ENCODE assay signal across 1 cellular context in genomic region chr13:77979721-77980377, GRCh38.
TF ChIP-seq lines count a peak whose summit lies in the region.

No MANE protein-coding gene starts in this region.

TF ChIP-seq in GM23338, 12 proteins besides CTCF, POLR2A, EP300 and RAD21 (continued from another document):
- TF ChIP-seq, protein P1, sequence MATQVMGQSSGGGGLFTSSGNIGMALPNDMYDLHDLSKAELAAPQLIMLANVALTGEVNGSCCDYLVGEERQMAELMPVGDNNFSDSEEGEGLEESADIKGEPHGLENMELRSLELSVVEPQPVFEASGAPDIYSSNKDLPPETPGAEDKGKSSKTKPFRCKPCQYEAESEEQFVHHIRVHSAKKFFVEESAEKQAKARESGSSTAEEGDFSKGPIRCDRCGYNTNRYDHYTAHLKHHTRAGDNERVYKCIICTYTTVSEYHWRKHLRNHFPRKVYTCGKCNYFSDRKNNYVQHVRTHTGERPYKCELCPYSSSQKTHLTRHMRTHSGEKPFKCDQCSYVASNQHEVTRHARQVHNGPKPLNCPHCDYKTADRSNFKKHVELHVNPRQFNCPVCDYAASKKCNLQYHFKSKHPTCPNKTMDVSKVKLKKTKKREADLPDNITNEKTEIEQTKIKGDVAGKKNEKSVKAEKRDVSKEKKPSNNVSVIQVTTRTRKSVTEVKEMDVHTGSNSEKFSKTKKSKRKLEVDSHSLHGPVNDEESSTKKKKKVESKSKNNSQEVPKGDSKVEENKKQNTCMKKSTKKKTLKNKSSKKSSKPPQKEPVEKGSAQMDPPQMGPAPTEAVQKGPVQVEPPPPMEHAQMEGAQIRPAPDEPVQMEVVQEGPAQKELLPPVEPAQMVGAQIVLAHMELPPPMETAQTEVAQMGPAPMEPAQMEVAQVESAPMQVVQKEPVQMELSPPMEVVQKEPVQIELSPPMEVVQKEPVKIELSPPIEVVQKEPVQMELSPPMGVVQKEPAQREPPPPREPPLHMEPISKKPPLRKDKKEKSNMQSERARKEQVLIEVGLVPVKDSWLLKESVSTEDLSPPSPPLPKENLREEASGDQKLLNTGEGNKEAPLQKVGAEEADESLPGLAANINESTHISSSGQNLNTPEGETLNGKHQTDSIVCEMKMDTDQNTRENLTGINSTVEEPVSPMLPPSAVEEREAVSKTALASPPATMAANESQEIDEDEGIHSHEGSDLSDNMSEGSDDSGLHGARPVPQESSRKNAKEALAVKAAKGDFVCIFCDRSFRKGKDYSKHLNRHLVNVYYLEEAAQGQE (IDR thresholded peaks at IDR 0.05; ENCODE audit: unreplicated experiment): no peak
- TF ChIP-seq JUNB (IDR thresholded peaks at IDR 0.05; ENCODE audit: unreplicated experiment) (no peak), NANOG (IDR thresholded peaks at IDR 0.05; ENCODE audit: borderline replicate concordance) (no peak), POLR2AphosphoS5 (IDR thresholded peaks at IDR 0.05; ENCODE audit: low read depth) (no peak), ZNF114 (CRISPR knock-in tag; IDR thresholded peaks at IDR 0.05) (no peak), EZH2 (IDR thresholded peaks at IDR 0.05; ENCODE audit: low read depth, unreplicated experiment) (no peak)
